In the genomic region with DNA sequence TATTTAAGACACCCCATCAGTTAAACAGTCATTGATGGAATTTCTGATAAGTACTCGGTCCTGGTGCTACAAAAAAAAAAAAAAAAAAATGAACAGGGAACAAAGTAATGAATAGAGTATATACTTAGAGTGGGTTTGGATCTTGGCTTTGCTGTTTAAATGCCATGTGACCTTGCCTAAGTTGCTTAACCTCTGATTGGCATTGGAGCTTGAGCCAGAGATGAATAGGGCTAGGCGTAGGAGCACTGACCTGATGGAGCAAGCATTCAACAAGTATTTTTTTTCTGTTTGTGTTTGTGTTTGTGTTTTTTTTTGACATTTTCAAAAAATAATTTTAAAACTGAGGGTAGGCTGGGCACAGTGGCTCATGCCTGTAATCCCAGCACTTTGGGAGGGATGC, we compare ENCODE assay signal across 4 cellular contexts. TPM values are rescaled to one million over a fixed set of nuclear protein-coding genes. Genes with fewer than 3 reads are reported as not detected.
"Had no signal": no experiment of that assay in that cellular context is flagged by ENCODE, and none has a peak within 500 bp of the region (broad histone marks: within the 10 kb centered on the region; RNA-seq: fewer than 3 reads in every experiment).

No MANE protein-coding gene starts in this region.

RNA-seq across cellular contexts. Expression of gene FABP2, which starts 37.9 kb away (rescaled TPM):
- total RNA-seq: LHCN-M2, M059J, MCF 10A, NCI-H460 had no signal
